29 cellular contexts compared by ENCODE assay signal in genomic region chr17:40616592-40616991, GRCh38. TPM values are rescaled to one million over a fixed set of nuclear protein-coding genes. Genes with fewer than 3 reads are reported as not detected.
DNase-seq lines count a peak whose midpoint lies in the region; ATAC-seq and TF ChIP-seq lines count a peak whose summit lies in the region.
"Had no signal": no experiment of that assay in that cellular context is flagged by ENCODE, and none has a peak within 500 bp of the region (broad histone marks: within the 10 kb centered on the region; RNA-seq: fewer than 3 reads in every experiment).

No MANE protein-coding gene starts in this region.

- 80% methylated on average over 3 of the region's 3 CpGs for WGBS in mesenchymal stem cell

- ATAC-seq in stimulated activated naive CD8-positive, alpha-beta T cell treated with anti-CD3 and anti-CD28 coated beads, Interleukin-15, Interleukin-2, amounts not matched to agents 100 U/mL and 50 U/mL, for 24 hours = no peak
- no peak for ATAC-seq in activated T-helper 17 cell treated with anti-CD3 and anti-CD28 coated beads, Interleukin-2, amount 50 U/mL, for 72 hours (replicated peaks)
- ATAC-seq in Right ventricle myocardium inferior = no peak
- ATAC-seq: activated T-cell treated with anti-CD3 and anti-CD28 coated beads, Interleukin-2, amount 50 U/mL, for 4 hours; left colon; WTC11 had no signal

- H2BK12ac ChIP-seq in mesenchymal stem cell (ENCODE audit: low read length in 2 of 2) = no peak overlapping the region

- no peak overlapping the region for H3K14ac ChIP-seq in mesenchymal stem cell (ENCODE audit: low read length in 2 of 2)

- H3K27me3 Mint-ChIP-seq in stimulated activated naive CD8-positive, alpha-beta T cell treated with anti-CD3 and anti-CD28 coated beads, Interleukin-15, Interleukin-2, amounts not matched to agents 100 ng/mL and 50 ng/mL, for 24 hours = no peaks in the 10 kb centered on the region
- H3K27me3 Mint-ChIP-seq in activated T-helper 17 cell treated with anti-CD3 and anti-CD28 coated beads, Interleukin-2, amount 50 U/mL, for 72 hours = no peaks in the 10 kb centered on the region

- H2BK5ac ChIP-seq in mesenchymal stem cell (ENCODE audit: low read depth, low read length, poor library complexity, severe bottlenecking) = no peak overlapping the region

- H3K9me3 Mint-ChIP-seq in stimulated activated naive CD8-positive, alpha-beta T cell treated with anti-CD3 and anti-CD28 coated beads, Interleukin-15, Interleukin-2, amounts not matched to agents 100 ng/mL and 50 ng/mL, for 24 hours = no peaks in the 10 kb centered on the region
- H3K9me3 Mint-ChIP-seq in activated T-helper 17 cell treated with anti-CD3 and anti-CD28 coated beads, Interleukin-2, amount 50 U/mL, for 72 hours = no peaks in the 10 kb centered on the region
- H3K9me3 Mint-ChIP-seq: activated T-cell treated with anti-CD3 and anti-CD28 coated beads, Interleukin-2, amount 50 U/mL, for 4 hours; endodermal cell; WTC11 had no signal

- peak overlapping the region; percentile 17 for H3K27ac Mint-ChIP-seq in stimulated activated naive CD8-positive, alpha-beta T cell treated with anti-CD3 and anti-CD28 coated beads, Interleukin-15, Interleukin-2, amounts not matched to agents 100 ng/mL and 50 ng/mL, for 24 hours
- peak overlapping the region; percentile 87 for H3K27ac Mint-ChIP-seq in activated T-helper 17 cell treated with anti-CD3 and anti-CD28 coated beads, Interleukin-2, amount 50 U/mL, for 72 hours
- H3K27ac Mint-ChIP-seq: endodermal cell, WTC11 had no signal

- H3K4me1 ChIP-seq in mesenchymal stem cell (ENCODE audit: control insufficient read depth, insufficient read depth, low read depth, low read length) = peaks cover 21% of the 10 kb centered on the region
- peaks cover 13% of the 10 kb centered on the region for H3K4me1 ChIP-seq in colonic mucosa
- H3K4me1 ChIP-seq: adrenal gland, HAP-1 had no signal

- no peak overlapping the region for H3K4me3 Mint-ChIP-seq in stimulated activated naive CD8-positive, alpha-beta T cell treated with anti-CD3 and anti-CD28 coated beads, Interleukin-15, Interleukin-2, amounts not matched to agents 100 ng/mL and 50 ng/mL, for 24 hours
- peak overlapping the region; percentile 74 for H3K4me3 Mint-ChIP-seq in activated T-helper 17 cell treated with anti-CD3 and anti-CD28 coated beads, Interleukin-2, amount 50 U/mL, for 72 hours
- H3K4me3 Mint-ChIP-seq: activated T-cell treated with anti-CD3 and anti-CD28 coated beads, Interleukin-2, amount 50 U/mL, for 4 hours; endodermal cell; WTC11 had no signal

- no peak overlapping the region for H4K91ac ChIP-seq in mesenchymal stem cell (ENCODE audit: low read length)

- H3K27ac ChIP-seq in mesenchymal stem cell (ENCODE audit: low read length, poor library complexity, severe bottlenecking) = no peak overlapping the region
- no peak overlapping the region for H3K27ac ChIP-seq in colonic mucosa
- H3K27ac ChIP-seq: adrenal gland, C4-2B, hepatocyte had no signal

- no peaks in the 10 kb centered on the region for H3K36me3 Mint-ChIP-seq in stimulated activated naive CD8-positive, alpha-beta T cell treated with anti-CD3 and anti-CD28 coated beads, Interleukin-15, Interleukin-2, amounts not matched to agents 100 ng/mL and 50 ng/mL, for 24 hours (ENCODE audit: low read depth)
- H3K36me3 Mint-ChIP-seq in activated T-helper 17 cell treated with anti-CD3 and anti-CD28 coated beads, Interleukin-2, amount 50 U/mL, for 72 hours (ENCODE audit: low read depth) = no peaks in the 10 kb centered on the region
- H3K36me3 Mint-ChIP-seq: WTC11 had no signal

- H2AFZ ChIP-seq in mesenchymal stem cell (ENCODE audit: low read depth, low read length) = no peak overlapping the region
- H2AFZ ChIP-seq: hepatocyte had no signal

- H3K23ac ChIP-seq in mesenchymal stem cell (ENCODE audit: low read length in 2 of 2) = peak overlapping the region in 1 of 2 experiments; percentile 46

- peaks cover 0 to 37% of the 10 kb centered on the region in 2 experiments for H3K27me3 ChIP-seq in mesenchymal stem cell (ENCODE audit: control insufficient read depth in 1 of 2, insufficient read depth in 1 of 2, low read length in 2 of 2)
- no peaks in the 10 kb centered on the region for H3K27me3 ChIP-seq in colonic mucosa
- H3K27me3 ChIP-seq: hepatocyte had no signal

- H3K4me3 ChIP-seq in mesenchymal stem cell (ENCODE audit: insufficient read depth in 1 of 2, low read depth in 1 of 2, low read length in 2 of 2) = no peak overlapping the region
- no peak overlapping the region for H3K4me3 ChIP-seq in colonic mucosa
- H3K4me3 ChIP-seq: adrenal gland, esophagus squamous epithelium, HAP-1, hepatocyte had no signal

- intact Hi-C loops in colonic mucosa (cut with DNase I) = loop anchor here (5.0 kb wide), 1 partner anchor 176 kb away; no protein-coding TSS in a partner anchor
- intact Hi-C loops in Right ventricle myocardium inferior (cut with DNase I) = no loop called here

- H3K9me3 ChIP-seq in mesenchymal stem cell (ENCODE audit: control insufficient read depth, low read length) (no peaks in the 10 kb centered on the region), colonic mucosa (no peaks in the 10 kb centered on the region)
- H3K9me3 ChIP-seq: adrenal gland, esophagus squamous epithelium, HAP-1 had no signal

- no peak for TF ChIP-seq CTCF in colonic mucosa (IDR thresholded peaks at IDR 0.05)

- H3K79me1 ChIP-seq in mesenchymal stem cell (replicated peaks; ENCODE audit: low read length, poor library complexity, severe bottlenecking) = no peaks in the 10 kb centered on the region

- peak overlapping the region; percentile 41 for H2AK5ac ChIP-seq in mesenchymal stem cell (ENCODE audit: low read length, severe bottlenecking)

- no peak overlapping the region for H3K18ac ChIP-seq in mesenchymal stem cell (ENCODE audit: low read depth in 1 of 2, low read length in 2 of 2)

- H3K36me3 ChIP-seq in mesenchymal stem cell (ENCODE audit: control insufficient read depth in 1 of 2, insufficient read depth in 2 of 2, low read depth in 1 of 2, low read length in 2 of 2) = no peaks in the 10 kb centered on the region
- no peaks in the 10 kb centered on the region for H3K36me3 ChIP-seq in colonic mucosa
- H3K36me3 ChIP-seq: adrenal gland, esophagus squamous epithelium, HAP-1 had no signal

- H3K4me1 Mint-ChIP-seq in stimulated activated naive CD8-positive, alpha-beta T cell treated with anti-CD3 and anti-CD28 coated beads, Interleukin-15, Interleukin-2, amounts not matched to agents 100 ng/mL and 50 ng/mL, for 24 hours (ENCODE audit: low read depth) = peaks cover 78% of the 10 kb centered on the region
- peaks cover 53% of the 10 kb centered on the region for H3K4me1 Mint-ChIP-seq in activated T-helper 17 cell treated with anti-CD3 and anti-CD28 coated beads, Interleukin-2, amount 50 U/mL, for 72 hours

- no peak overlapping the region for H3K4ac ChIP-seq in mesenchymal stem cell (ENCODE audit: low read depth in 1 of 2, low read length in 2 of 2)

- H3K4me2 ChIP-seq in mesenchymal stem cell (ENCODE audit: low read length, poor library complexity, severe bottlenecking) = no peak overlapping the region
- H3K4me2 ChIP-seq: hepatocyte had no signal

- no peak for DNase-seq in stimulated activated naive CD8-positive, alpha-beta T cell treated with anti-CD3 and anti-CD28 coated beads, Interleukin-15, Interleukin-2, amounts not matched to agents 100 U/mL and 50 U/mL, for 24 hours
- DNase-seq in mesenchymal stem cell = no peak
- no peak for DNase-seq in colonic mucosa
- DNase-seq in activated gamma-delta T cell (lab: John Stamatoyannopoulos, UW) = no peak
- DNase-seq in Right ventricle myocardium inferior (ENCODE audit: missing footprints) = no peak
- DNase-seq: activated CD8-positive, alpha-beta memory T cell treated with anti-CD3 and anti-CD28 coated beads for 24 hours; activated T-cell treated with anti-CD3 and anti-CD28 coated beads, Interleukin-2, amount 50 U/mL, for 4 hours; adrenal gland; cortex of kidney; endodermal cell; esophagus squamous epithelium; left colon; mesendoderm; NCI-H1092; NCI-H2029 treated with DMSO at 0.1 percent for 48 hours; NCI-H774; retina; small intestine; stimulated activated CD4-positive, alpha-beta T cell treated with anti-CD3 and anti-CD28 coated beads, Interleukin-1b, Interleukin-23, amount 100 ng/mL, for 48 hours had no signal

- H2BK15ac ChIP-seq in mesenchymal stem cell (ENCODE audit: low read depth, poor library complexity, severe bottlenecking) = no peak overlapping the region

- H4K8ac ChIP-seq in mesenchymal stem cell (ENCODE audit: low read length) = no peak overlapping the region

- H2BK120ac ChIP-seq in mesenchymal stem cell (ENCODE audit: low read depth, low read length) = no peak overlapping the region

- H3K9ac ChIP-seq in mesenchymal stem cell (ENCODE audit: low read length) (no peak overlapping the region), colonic mucosa (ENCODE audit: low read depth in 2 of 2, low read length in 2 of 2) (no peak overlapping the region)

RNA-seq across cellular contexts. Expression of gene SMARCE1, which starts 31.0 kb away (rescaled TPM):
- 10 to 100 TPM; 82.1 to 85.5 TPM for total RNA-seq in activated T-helper 17 cell treated with anti-CD3 and anti-CD28 coated beads, Interleukin-2, amount 50 U/mL, for 72 hours
- 113 TPM for polyA plus RNA-seq in mesenchymal stem cell (2013, experiment 1 of 2)
- 111 TPM for polyA plus RNA-seq in mesenchymal stem cell (2013, experiment 2 of 2)
- total RNA-seq in colonic mucosa (10 to 100 TPM; 73.0 to 80.9 TPM), Right ventricle myocardium inferior (56.9 TPM)

RNA-seq across cellular contexts. Expression of gene KRT222, which starts 48.4 kb away (rescaled TPM):
- not detected for total RNA-seq in activated T-helper 17 cell treated with anti-CD3 and anti-CD28 coated beads, Interleukin-2, amount 50 U/mL, for 72 hours
- not detected for polyA plus RNA-seq in mesenchymal stem cell (2013, experiment 1 of 2)
- polyA plus RNA-seq in mesenchymal stem cell (2013, experiment 2 of 2) = not detected
- under 1 TPM in 1 of 2 donors, not detected in 1; 0.69 TPM for total RNA-seq in colonic mucosa
- total RNA-seq in Right ventricle myocardium inferior = 0.41 TPM
- total RNA-seq: activated T-cell treated with anti-CD3 and anti-CD28 coated beads, Interleukin-2, amount 50 U/mL, for 4 hours; myocyte; osteocyte had no signal
- polyA plus RNA-seq: AG04450 had no signal

RNA-seq across cellular contexts. Expression of gene CCR7, which starts 51.3 kb away (rescaled TPM):
- 100 to 1,000 TPM; 140 to 304 TPM for total RNA-seq in activated T-helper 17 cell treated with anti-CD3 and anti-CD28 coated beads, Interleukin-2, amount 50 U/mL, for 72 hours
- 0.08 TPM for polyA plus RNA-seq in mesenchymal stem cell (2013, experiment 1 of 2)
- polyA plus RNA-seq in mesenchymal stem cell (2013, experiment 2 of 2) = 0.14 TPM
- total RNA-seq in colonic mucosa (1 to 10 TPM in 1 of 2 donors, under 1 TPM in 1; 0.72 to 1.9 TPM), Right ventricle myocardium inferior (not detected)
- total RNA-seq: frontal cortex, myocyte, osteocyte had no signal

Comparison
In these comparisons a context has a peak if more than half of its experiments do, and no peak if none do; other contexts are left out.
1. RNA of gene CCR7, which starts 51.3 kb away (total RNA-seq): 140 to 304 TPM in activated T-helper 17 cell treated with anti-CD3 and anti-CD28 coated beads, Interleukin-2, amount 50 U/mL, for 72 hours; 0.72 to 1.9 TPM in colonic mucosa and not detected in Right ventricle myocardium inferior (single experiment); every median in the first group is over 10 times any median in the second.